ENCODE assay signal across 1 cellular context in genomic region chr14:60980811-60981625, GRCh38.
TF ChIP-seq lines count a peak whose summit lies in the region.

Gene SLC38A6 (plus strand): TSS chr14:60981245. CDS start chr14:60981278, 33 bp downstream.
A gene with protein sequence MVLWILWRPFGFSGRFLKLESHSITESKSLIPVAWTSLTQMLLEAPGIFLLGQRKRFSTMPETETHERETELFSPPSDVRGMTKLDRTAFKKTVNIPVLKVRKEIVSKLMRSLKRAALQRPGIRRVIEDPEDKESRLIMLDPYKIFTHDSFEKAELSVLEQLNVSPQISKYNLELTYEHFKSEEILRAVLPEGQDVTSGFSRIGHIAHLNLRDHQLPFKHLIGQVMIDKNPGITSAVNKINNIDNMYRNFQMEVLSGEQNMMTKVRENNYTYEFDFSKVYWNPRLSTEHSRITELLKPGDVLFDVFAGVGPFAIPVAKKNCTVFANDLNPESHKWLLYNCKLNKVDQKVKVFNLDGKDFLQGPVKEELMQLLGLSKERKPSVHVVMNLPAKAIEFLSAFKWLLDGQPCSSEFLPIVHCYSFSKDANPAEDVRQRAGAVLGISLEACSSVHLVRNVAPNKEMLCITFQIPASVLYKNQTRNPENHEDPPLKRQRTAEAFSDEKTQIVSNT (minus strand): TSS chr14:60981079. CDS start chr14:60980973, 106 bp downstream.

TF ChIP-seq in HepG2, 621 proteins besides CTCF, POLR2A, EP300 and RAD21 (continues in another document):
- no peak for TF ChIP-seq DMTF1 (CRISPR knock-in tag; IDR thresholded peaks at IDR 0.05)
- no peak for TF ChIP-seq SIX1 (CRISPR knock-in tag; IDR thresholded peaks at IDR 0.05; ENCODE audit: borderline replicate concordance)
- no peak for TF ChIP-seq JUN (CRISPR knock-in tag; IDR thresholded peaks at IDR 0.05)
- TF ChIP-seq GATAD1 (CRISPR knock-in tag; IDR thresholded peaks at IDR 0.05), result peak; percentile 98
- TF ChIP-seq KLF13 (CRISPR knock-in tag; IDR thresholded peaks at IDR 0.05), result 0 out of 2 replicates have a peak, but pooled peaks have one; percentile 18
- peak; percentile 52; the same call in 1 of the 2 replicates for TF ChIP-seq ZNF331 (CRISPR knock-in tag; IDR thresholded peaks at IDR 0.05)
- peak; percentile 46 for TF ChIP-seq MED8 (CRISPR knock-in tag; IDR thresholded peaks at IDR 0.05; ENCODE audit: insufficient replicate concordance)
- TF ChIP-seq ZNF550 (CRISPR knock-in tag; IDR thresholded peaks at IDR 0.05; ENCODE audit: borderline replicate concordance), result no peak
- TF ChIP-seq JUND (CRISPR knock-in tag; IDR thresholded peaks at IDR 0.05), result no peak
- TF ChIP-seq ZNF263 (CRISPR knock-in tag; IDR thresholded peaks at IDR 0.05), result peak; percentile 34; the same call in 1 of the 2 replicates
- no peak for TF ChIP-seq SMC3 (IDR thresholded peaks at IDR 0.05; ENCODE audit: low read length)
- peak; percentile 84 for TF ChIP-seq RBFOX2 (IDR thresholded peaks at IDR 0.05; ENCODE audit: low read depth, low read length)
- no peak for TF ChIP-seq ZNF570 (CRISPR knock-in tag; IDR thresholded peaks at IDR 0.05; ENCODE audit: borderline replicate concordance)
- TF ChIP-seq ZBTB2 (CRISPR knock-in tag; IDR thresholded peaks at IDR 0.05; ENCODE audit: low read depth), result no peak
- peak; percentile 72 for TF ChIP-seq RFX1 (IDR thresholded peaks at IDR 0.05)
- TF ChIP-seq ZNF737 (CRISPR knock-in tag; IDR thresholded peaks at IDR 0.05; ENCODE audit: borderline replicate concordance), result no peak
- peak; percentile 75 for TF ChIP-seq POLR2AphosphoS2 (IDR thresholded peaks at IDR 0.05; ENCODE audit: low read depth, low read length)
- TF ChIP-seq BCLAF1 (IDR thresholded peaks at IDR 0.05), result no peak
- TF ChIP-seq, protein P1, sequence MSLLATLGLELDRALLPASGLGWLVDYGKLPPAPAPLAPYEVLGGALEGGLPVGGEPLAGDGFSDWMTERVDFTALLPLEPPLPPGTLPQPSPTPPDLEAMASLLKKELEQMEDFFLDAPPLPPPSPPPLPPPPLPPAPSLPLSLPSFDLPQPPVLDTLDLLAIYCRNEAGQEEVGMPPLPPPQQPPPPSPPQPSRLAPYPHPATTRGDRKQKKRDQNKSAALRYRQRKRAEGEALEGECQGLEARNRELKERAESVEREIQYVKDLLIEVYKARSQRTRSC (CRISPR knock-in tag; IDR thresholded peaks at IDR 0.05; ENCODE audit: low read depth), result 0 out of 2 replicates have a peak, but pooled peaks have one; percentile 27
- TF ChIP-seq ZNF234 (CRISPR knock-in tag; conservative IDR thresholded peaks at IDR 0.05), result no peak
- TF ChIP-seq ZNF549 (CRISPR knock-in tag; IDR thresholded peaks at IDR 0.05), result no peak
- no peak for TF ChIP-seq NCOA5 (CRISPR knock-in tag; IDR thresholded peaks at IDR 0.05)
- TF ChIP-seq SALL2 (CRISPR knock-in tag; IDR thresholded peaks at IDR 0.05), result no peak
- no peak for TF ChIP-seq MAFK (conservative IDR thresholded peaks at IDR 0.05 in 1 of 2, IDR thresholded peaks at IDR 0.05 in 1 of 2; ENCODE audit: low read length in 2 of 2)
- no peak for TF ChIP-seq MATR3 (CRISPR knock-in tag; IDR thresholded peaks at IDR 0.05)
- no peak; the same call in 1 of the 2 replicates for TF ChIP-seq ZNF678 (CRISPR knock-in tag; IDR thresholded peaks at IDR 0.05)
- peak; percentile 38 for TF ChIP-seq NFYC (CRISPR knock-in tag; IDR thresholded peaks at IDR 0.05)
- TF ChIP-seq ZNF563 (CRISPR knock-in tag; IDR thresholded peaks at IDR 0.05), result no peak; the same call in 1 of the 2 replicates
- TF ChIP-seq ZNF740 (CRISPR knock-in tag; IDR thresholded peaks at IDR 0.05), result no peak
- TF ChIP-seq TMF1 (CRISPR knock-in tag; IDR thresholded peaks at IDR 0.05; ENCODE audit: low read depth), result no peak; the same call in 1 of the 2 replicates
- TF ChIP-seq TBP (CRISPR knock-in tag; IDR thresholded peaks at IDR 0.05), result no peak
- no peak for TF ChIP-seq ZNF44 (CRISPR knock-in tag; IDR thresholded peaks at IDR 0.05)
- TF ChIP-seq SP4 (CRISPR knock-in tag; IDR thresholded peaks at IDR 0.05), result peak; percentile 99
- no peak for TF ChIP-seq ZNF33B (CRISPR knock-in tag; IDR thresholded peaks at IDR 0.05)
- TF ChIP-seq ESRRA (CRISPR knock-in tag; IDR thresholded peaks at IDR 0.05; ENCODE audit: low read depth), result no peak
- TF ChIP-seq, protein P2, sequence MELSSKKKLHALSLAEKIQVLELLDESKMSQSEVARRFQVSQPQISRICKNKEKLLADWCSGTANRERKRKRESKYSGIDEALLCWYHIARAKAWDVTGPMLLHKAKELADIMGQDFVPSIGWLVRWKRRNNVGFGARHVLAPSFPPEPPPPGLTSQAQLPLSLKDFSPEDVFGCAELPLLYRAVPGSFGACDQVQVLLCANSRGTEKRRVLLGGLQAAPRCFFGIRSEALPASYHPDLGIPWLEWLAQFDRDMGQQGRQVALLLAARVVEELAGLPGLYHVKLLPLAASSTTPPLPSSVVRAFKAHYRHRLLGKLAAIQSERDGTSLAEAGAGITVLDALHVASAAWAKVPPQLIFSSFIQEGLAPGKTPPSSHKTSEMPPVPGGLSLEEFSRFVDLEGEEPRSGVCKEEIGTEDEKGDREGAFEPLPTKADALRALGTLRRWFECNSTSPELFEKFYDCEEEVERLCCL (CRISPR knock-in tag; IDR thresholded peaks at IDR 0.05; ENCODE audit: borderline replicate concordance), result no peak
- peak; percentile 60 for TF ChIP-seq FOXA3 (CRISPR knock-in tag; IDR thresholded peaks at IDR 0.05)
- TF ChIP-seq GRHL1 (CRISPR knock-in tag; conservative IDR thresholded peaks at IDR 0.05), result no peak
- TF ChIP-seq ZMYM3 (CRISPR knock-in tag; IDR thresholded peaks at IDR 0.05), result no peak
- no peak for TF ChIP-seq ZC3H4 (CRISPR knock-in tag; IDR thresholded peaks at IDR 0.05; ENCODE audit: borderline replicate concordance)
- peak; percentile 30; the same call in 1 of the 2 replicates for TF ChIP-seq TFDP2 (CRISPR knock-in tag; IDR thresholded peaks at IDR 0.05)
- TF ChIP-seq U2AF2 (IDR thresholded peaks at IDR 0.05; ENCODE audit: low read depth, low read length), result no peak
- no peak for TF ChIP-seq ZNF256 (CRISPR knock-in tag; conservative IDR thresholded peaks at IDR 0.05)
- TF ChIP-seq BRD4 (CRISPR knock-in tag; IDR thresholded peaks at IDR 0.05), result no peak; the same call in 1 of the 2 replicates
- TF ChIP-seq ZNF10 (CRISPR knock-in tag; IDR thresholded peaks at IDR 0.05; ENCODE audit: borderline replicate concordance, low read depth), result no peak
- TF ChIP-seq, protein P3, sequence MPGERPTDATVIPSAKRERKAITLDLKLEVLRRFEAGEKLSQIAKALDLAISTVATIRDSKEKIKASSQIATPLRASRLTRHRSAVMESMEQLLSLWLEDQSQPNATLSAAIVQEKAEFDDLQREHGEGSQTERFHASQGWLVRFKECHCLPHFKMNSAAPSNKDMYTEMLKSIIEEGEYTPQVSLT (CRISPR knock-in tag; IDR thresholded peaks at IDR 0.05; ENCODE audit: borderline replicate concordance, low read depth), result no peak
- TF ChIP-seq ZNF615 (CRISPR knock-in tag; IDR thresholded peaks at IDR 0.05; ENCODE audit: borderline replicate concordance), result 0 out of 2 replicates have a peak, but pooled peaks have one; percentile 79
